In the genomic region with DNA sequence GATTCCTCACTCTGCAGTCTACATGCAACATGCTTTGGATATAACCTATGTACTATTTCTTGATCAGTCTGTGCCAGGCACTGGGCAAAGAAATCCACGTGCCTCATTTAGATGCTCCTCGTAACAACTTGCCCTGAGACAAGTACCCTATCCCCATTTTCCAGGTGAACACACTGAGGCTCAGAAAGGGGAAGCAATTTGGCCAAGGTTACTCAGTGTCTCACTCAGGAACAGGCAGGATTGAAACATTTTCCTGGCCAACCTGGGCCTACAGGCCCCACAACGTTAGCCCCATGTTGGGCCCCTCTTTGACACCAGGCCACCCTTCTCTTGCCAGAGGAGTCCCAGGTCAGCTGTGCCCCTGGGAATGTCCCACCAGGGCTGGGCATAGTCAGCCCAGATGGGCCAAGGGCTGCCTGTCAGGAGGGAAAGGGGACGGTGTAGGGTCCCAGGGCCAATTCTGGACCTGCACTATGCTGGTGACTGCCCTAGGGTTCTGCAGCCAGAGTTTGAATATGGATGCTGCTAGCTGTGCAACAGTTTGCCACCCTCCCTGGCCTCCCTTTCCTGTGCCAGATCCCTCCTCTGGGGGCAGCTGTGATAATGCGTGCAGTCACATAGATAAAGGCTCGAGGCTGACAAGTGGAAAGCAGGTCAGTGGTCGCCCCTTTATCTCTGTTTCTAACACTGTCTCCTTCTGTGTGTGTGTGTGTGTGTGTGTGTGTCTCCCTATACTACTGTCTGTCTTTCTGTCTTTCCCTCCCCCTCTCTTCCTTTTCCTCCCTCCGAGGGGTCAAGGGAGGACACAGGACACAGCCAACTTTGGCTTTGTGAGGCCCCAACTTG, we compare ENCODE assay signal across 1 cellular context.
TF ChIP-seq lines count a peak whose summit lies in the region.

No MANE protein-coding gene starts in this region.

TF ChIP-seq in K562, 482 proteins besides CTCF, POLR2A, EP300 and RAD21 (continued from another document and continues in another):
- TF ChIP-seq, protein P1, sequence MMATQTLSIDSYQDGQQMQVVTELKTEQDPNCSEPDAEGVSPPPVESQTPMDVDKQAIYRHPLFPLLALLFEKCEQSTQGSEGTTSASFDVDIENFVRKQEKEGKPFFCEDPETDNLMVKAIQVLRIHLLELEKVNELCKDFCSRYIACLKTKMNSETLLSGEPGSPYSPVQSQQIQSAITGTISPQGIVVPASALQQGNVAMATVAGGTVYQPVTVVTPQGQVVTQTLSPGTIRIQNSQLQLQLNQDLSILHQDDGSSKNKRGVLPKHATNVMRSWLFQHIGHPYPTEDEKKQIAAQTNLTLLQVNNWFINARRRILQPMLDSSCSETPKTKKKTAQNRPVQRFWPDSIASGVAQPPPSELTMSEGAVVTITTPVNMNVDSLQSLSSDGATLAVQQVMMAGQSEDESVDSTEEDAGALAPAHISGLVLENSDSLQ (IDR thresholded peaks at IDR 0.05) = peak; percentile 89
- TF ChIP-seq CC2D1A (IDR thresholded peaks at IDR 0.05) (no peak; the same call in 1 of the 2 replicates), GTF2F1 (IDR thresholded peaks at IDR 0.05; ENCODE audit: low read depth, low read length) (no peak), ZNF347 (CRISPR knock-in tag; IDR thresholded peaks at IDR 0.05; ENCODE audit: low read depth) (no peak), BCOR (IDR thresholded peaks at IDR 0.05) (peak; percentile 95), CXXC5 (CRISPR knock-in tag; IDR thresholded peaks at IDR 0.05) (peak; percentile 85), TFAP4 (CRISPR knock-in tag; IDR thresholded peaks at IDR 0.05; ENCODE audit: borderline replicate concordance) (peak; percentile 74; the same call in 1 of the 2 replicates), ZNF76 (CRISPR knock-in tag; IDR thresholded peaks at IDR 0.05; ENCODE audit: borderline replicate concordance) (peak; percentile 74; the same call in 1 of the 2 replicates), HDAC3 (IDR thresholded peaks at IDR 0.05; ENCODE audit: borderline replicate concordance, partially characterized antibody) (peak; percentile 83), SOX6 (IDR thresholded peaks at IDR 0.05) (peak; percentile 83), SUPT5H (IDR thresholded peaks at IDR 0.05) (no peak), KDM1A (IDR thresholded peaks at IDR 0.05) (peak; percentile 53 to 61), NBN (IDR thresholded peaks at IDR 0.05; ENCODE audit: low read depth) (peak; percentile 92), CBFA2T3 (IDR thresholded peaks at IDR 0.05) (peak; percentile 96), ID3 (CRISPR knock-in tag; IDR thresholded peaks at IDR 0.05) (no peak), ID3 (tag; IDR thresholded peaks at IDR 0.05) (peak; percentile 45; the same call in 1 of the 2 replicates), NR2C2 (CRISPR knock-in tag; IDR thresholded peaks at IDR 0.05) (no peak), NR2C2 (tag; IDR thresholded peaks at IDR 0.05) (peak; percentile 41; the same call in 1 of the 2 replicates), LEF1 (IDR thresholded peaks at IDR 0.05) (peak; percentile 93), MAZ (CRISPR knock-in tag; conservative IDR thresholded peaks at IDR 0.05 in 1 of 2, IDR thresholded peaks at IDR 0.05 in 1 of 2) (peak in 1 of 2 experiments; percentile 78; a peak in 2 of 4 replicates), ZKSCAN8 (CRISPR knock-in tag; IDR thresholded peaks at IDR 0.05) (peak; percentile 64; the same call in 1 of the 2 replicates), ZFP30 (CRISPR knock-in tag; IDR thresholded peaks at IDR 0.05; ENCODE audit: borderline replicate concordance) (no peak), MED1 (CRISPR knock-in tag; IDR thresholded peaks at IDR 0.05; ENCODE audit: borderline replicate concordance) (no peak), TAL1 (IDR thresholded peaks at IDR 0.05) (peak; percentile 84), ZNF408 (CRISPR knock-in tag; IDR thresholded peaks at IDR 0.05; ENCODE audit: low read depth) (no peak)
- TF ChIP-seq, protein P2, sequence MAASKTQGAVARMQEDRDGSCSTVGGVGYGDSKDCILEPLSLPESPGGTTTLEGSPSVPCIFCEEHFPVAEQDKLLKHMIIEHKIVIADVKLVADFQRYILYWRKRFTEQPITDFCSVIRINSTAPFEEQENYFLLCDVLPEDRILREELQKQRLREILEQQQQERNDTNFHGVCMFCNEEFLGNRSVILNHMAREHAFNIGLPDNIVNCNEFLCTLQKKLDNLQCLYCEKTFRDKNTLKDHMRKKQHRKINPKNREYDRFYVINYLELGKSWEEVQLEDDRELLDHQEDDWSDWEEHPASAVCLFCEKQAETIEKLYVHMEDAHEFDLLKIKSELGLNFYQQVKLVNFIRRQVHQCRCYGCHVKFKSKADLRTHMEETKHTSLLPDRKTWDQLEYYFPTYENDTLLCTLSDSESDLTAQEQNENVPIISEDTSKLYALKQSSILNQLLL (CRISPR knock-in tag; IDR thresholded peaks at IDR 0.05; ENCODE audit: borderline replicate concordance) = no peak
- TF ChIP-seq, protein P3, sequence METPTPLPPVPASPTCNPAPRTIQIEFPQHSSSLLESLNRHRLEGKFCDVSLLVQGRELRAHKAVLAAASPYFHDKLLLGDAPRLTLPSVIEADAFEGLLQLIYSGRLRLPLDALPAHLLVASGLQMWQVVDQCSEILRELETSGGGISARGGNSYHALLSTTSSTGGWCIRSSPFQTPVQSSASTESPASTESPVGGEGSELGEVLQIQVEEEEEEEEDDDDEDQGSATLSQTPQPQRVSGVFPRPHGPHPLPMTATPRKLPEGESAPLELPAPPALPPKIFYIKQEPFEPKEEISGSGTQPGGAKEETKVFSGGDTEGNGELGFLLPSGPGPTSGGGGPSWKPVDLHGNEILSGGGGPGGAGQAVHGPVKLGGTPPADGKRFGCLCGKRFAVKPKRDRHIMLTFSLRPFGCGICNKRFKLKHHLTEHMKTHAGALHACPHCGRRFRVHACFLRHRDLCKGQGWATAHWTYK (CRISPR knock-in tag; IDR thresholded peaks at IDR 0.05) = peak; percentile 75
- TF ChIP-seq, protein P4, sequence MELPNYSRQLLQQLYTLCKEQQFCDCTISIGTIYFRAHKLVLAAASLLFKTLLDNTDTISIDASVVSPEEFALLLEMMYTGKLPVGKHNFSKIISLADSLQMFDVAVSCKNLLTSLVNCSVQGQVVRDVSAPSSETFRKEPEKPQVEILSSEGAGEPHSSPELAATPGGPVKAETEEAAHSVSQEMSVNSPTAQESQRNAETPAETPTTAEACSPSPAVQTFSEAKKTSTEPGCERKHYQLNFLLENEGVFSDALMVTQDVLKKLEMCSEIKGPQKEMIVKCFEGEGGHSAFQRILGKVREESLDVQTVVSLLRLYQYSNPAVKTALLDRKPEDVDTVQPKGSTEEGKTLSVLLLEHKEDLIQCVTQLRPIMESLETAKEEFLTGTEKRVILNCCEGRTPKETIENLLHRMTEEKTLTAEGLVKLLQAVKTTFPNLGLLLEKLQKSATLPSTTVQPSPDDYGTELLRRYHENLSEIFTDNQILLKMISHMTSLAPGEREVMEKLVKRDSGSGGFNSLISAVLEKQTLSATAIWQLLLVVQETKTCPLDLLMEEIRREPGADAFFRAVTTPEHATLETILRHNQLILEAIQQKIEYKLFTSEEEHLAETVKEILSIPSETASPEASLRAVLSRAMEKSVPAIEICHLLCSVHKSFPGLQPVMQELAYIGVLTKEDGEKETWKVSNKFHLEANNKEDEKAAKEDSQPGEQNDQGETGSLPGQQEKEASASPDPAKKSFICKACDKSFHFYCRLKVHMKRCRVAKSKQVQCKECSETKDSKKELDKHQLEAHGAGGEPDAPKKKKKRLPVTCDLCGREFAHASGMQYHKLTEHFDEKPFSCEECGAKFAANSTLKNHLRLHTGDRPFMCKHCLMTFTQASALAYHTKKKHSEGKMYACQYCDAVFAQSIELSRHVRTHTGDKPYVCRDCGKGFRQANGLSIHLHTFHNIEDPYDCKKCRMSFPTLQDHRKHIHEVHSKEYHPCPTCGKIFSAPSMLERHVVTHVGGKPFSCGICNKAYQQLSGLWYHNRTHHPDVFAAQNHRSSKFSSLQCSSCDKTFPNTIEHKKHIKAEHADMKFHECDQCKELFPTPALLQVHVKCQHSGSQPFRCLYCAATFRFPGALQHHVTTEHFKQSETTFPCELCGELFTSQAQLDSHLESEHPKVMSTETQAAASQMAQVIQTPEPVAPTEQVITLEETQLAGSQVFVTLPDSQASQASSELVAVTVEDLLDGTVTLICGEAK (IDR thresholded peaks at IDR 0.05) = peak; percentile 44
- TF ChIP-seq, protein P4 (CRISPR knock-in tag; IDR thresholded peaks at IDR 0.05) = no peak
- TF ChIP-seq, protein P5, sequence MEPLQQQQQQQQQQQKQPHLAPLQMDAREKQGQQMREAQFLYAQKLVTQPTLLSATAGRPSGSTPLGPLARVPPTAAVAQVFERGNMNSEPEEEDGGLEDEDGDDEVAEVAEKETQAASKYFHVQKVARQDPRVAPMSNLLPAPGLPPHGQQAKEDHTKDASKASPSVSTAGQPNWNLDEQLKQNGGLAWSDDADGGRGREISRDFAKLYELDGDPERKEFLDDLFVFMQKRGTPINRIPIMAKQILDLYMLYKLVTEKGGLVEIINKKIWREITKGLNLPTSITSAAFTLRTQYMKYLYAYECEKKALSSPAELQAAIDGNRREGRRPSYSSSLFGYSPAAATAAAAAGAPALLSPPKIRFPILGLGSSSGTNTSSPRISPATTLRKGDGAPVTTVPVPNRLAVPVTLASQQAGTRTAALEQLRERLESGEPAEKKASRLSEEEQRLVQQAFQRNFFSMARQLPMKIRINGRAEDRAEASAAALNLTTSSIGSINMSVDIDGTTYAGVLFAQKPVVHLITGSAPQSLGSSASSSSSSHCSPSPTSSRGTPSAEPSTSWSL (CRISPR knock-in tag; IDR thresholded peaks at IDR 0.05; ENCODE audit: borderline replicate concordance) = no peak
- TF ChIP-seq, protein P6, sequence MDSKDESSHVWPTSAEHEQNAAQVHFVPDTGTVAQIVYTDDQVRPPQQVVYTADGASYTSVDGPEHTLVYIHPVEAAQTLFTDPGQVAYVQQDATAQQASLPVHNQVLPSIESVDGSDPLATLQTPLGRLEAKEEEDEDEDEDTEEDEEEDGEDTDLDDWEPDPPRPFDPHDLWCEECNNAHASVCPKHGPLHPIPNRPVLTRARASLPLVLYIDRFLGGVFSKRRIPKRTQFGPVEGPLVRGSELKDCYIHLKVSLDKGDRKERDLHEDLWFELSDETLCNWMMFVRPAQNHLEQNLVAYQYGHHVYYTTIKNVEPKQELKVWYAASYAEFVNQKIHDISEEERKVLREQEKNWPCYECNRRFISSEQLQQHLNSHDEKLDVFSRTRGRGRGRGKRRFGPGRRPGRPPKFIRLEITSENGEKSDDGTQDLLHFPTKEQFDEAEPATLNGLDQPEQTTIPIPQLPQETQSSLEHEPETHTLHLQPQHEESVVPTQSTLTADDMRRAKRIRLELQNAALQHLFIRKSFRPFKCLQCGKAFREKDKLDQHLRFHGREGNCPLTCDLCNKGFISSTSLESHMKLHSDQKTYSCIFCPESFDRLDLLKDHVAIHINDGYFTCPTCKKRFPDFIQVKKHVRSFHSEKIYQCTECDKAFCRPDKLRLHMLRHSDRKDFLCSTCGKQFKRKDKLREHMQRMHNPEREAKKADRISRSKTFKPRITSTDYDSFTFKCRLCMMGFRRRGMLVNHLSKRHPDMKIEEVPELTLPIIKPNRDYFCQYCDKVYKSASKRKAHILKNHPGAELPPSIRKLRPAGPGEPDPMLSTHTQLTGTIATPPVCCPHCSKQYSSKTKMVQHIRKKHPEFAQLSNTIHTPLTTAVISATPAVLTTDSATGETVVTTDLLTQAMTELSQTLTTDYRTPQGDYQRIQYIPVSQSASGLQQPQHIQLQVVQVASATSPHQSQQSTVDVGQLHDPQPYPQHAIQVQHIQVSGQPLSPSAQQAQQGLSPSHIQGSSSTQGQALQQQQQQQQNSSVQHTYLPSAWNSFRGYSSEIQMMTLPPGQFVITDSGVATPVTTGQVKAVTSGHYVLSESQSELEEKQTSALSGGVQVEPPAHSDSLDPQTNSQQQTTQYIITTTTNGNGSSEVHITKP (IDR thresholded peaks at IDR 0.05; ENCODE audit: partially characterized antibody) = peak; percentile 35
- TF ChIP-seq, protein P7, sequence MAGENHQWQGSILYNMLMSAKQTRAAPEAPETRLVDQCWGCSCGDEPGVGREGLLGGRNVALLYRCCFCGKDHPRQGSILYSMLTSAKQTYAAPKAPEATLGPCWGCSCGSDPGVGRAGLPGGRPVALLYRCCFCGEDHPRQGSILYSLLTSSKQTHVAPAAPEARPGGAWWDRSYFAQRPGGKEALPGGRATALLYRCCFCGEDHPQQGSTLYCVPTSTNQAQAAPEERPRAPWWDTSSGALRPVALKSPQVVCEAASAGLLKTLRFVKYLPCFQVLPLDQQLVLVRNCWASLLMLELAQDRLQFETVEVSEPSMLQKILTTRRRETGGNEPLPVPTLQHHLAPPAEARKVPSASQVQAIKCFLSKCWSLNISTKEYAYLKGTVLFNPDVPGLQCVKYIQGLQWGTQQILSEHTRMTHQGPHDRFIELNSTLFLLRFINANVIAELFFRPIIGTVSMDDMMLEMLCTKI (IDR thresholded peaks at IDR 0.05; ENCODE audit: partially characterized antibody) = no peak
